In the genomic region with DNA sequence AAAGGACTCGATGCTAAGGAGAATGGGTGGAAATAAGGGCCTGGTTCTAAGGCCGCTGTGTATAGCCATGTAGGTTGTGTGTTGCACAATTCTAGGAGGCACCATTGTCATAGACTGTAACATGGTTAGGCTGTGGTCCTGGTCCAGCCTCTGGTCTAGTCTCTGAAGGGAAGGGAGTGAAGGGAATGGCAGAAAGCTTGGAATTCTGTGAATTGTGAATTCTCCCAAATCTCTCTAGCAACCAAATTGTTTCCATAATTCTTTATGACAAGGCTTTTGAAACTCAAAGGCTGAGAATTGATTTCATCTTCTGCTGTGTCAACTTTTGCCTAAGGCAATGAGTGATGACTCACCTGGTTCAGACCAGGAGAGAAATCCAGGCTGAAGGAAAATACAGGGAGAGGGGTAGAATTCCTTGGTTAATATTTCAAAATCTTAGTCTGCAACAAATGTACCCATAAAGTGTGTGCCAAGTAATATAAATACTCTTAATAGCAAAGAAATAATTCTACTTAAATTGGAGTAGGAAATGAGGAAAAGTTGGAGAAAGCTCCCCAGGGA, we compare ENCODE assay signal across 18 cellular contexts.
A peak's percentile ranks its signal among the peaks of the same experiment; 100 is the strongest.
DNase-seq lines count a peak whose midpoint lies in the region; ATAC-seq, FAIRE-seq and TF ChIP-seq lines count a peak whose summit lies in the region.
"Had no signal": no experiment of that assay in that cellular context is flagged by ENCODE, and none has a peak within 500 bp of the region (broad histone marks: within the 10 kb centered on the region; RNA-seq: fewer than 3 reads in every experiment).

No MANE protein-coding gene starts in this region.

- H3K36me3 ChIP-seq in HepG2 (replicated peaks in 1 of 2; ENCODE audit: control insufficient read depth in 1 of 2, insufficient read depth in 2 of 2, low read length in 2 of 2), result no peaks in the 10 kb centered on the region
- H3K36me3 ChIP-seq in right lobe of liver, result no peaks in the 10 kb centered on the region
- H3K36me3 ChIP-seq in esophagus muscularis mucosa, result no peaks in the 10 kb centered on the region
- H3K36me3 ChIP-seq: BE2C had no signal

- no peaks in the 10 kb centered on the region for H4K20me1 ChIP-seq in HepG2 (ENCODE audit: insufficient read depth, low read length)

- no peaks in the 10 kb centered on the region for H3K4me1 ChIP-seq in HepG2 (ENCODE audit: insufficient read depth, low read length)
- no peaks in the 10 kb centered on the region for H3K4me1 ChIP-seq in right lobe of liver
- H3K4me1 ChIP-seq in esophagus muscularis mucosa, result peaks cover 0 to 14% (median 4%) of the 10 kb centered on the region in 4 donors
- H3K4me1 ChIP-seq: BE2C had no signal

- POLR2A ChIA-PET in HepG2 (lab: Yijun Ruan, JAX) (no interaction called here), RWPE1 (lab: Yijun Ruan, JAX; ENCODE audit: low non-redundant PET) (no interaction called here)

- H3K4me3 ChIP-seq in HepG2 (replicated peaks in 1 of 3; ENCODE audit: insufficient read depth in 1 of 3, low read depth in 2 of 3, low read length in 3 of 3), result no peak overlapping the region
- no peak overlapping the region for H3K4me3 ChIP-seq in right lobe of liver
- H3K4me3 ChIP-seq in esophagus muscularis mucosa, result no peak overlapping the region
- H3K4me3 ChIP-seq: GM12878 had no signal

- no peak overlapping the region for H2AFZ ChIP-seq in HepG2 (ENCODE audit: low read length)

- TF ChIP-seq EP300 in HepG2 (IDR thresholded peaks at IDR 0.05; ENCODE audit: low read depth in 2 of 2, low read length in 2 of 2) (no peak), HepG2 (CRISPR knock-in tag; IDR thresholded peaks at IDR 0.05; ENCODE audit: borderline replicate concordance) (no peak), esophagus muscularis mucosa (IDR thresholded peaks at IDR 0.05) (no peak)

- peaks cover 1 to 5% of the 10 kb centered on the region in 2 experiments; a peak in 4 of 5 replicates for H3K27me3 ChIP-seq in HepG2 (ENCODE audit: control insufficient read depth in 1 of 2, insufficient read depth in 2 of 2, low read length in 2 of 2)
- no peaks in the 10 kb centered on the region for H3K27me3 ChIP-seq in right lobe of liver
- H3K27me3 ChIP-seq in esophagus muscularis mucosa, result peaks cover 0 to 5% (median 0%) of the 10 kb centered on the region in 4 donors

- in situ Hi-C loops in HepG2 (cut with HindIII; ENCODE audit: extremely low pct_ligation_motif_present, low pct_unique_long_range_greater_than_20kb), result no loop called here

- H3K9me3 ChIP-seq in HepG2 (ENCODE audit: low read length) (no peaks in the 10 kb centered on the region), right lobe of liver (no peaks in the 10 kb centered on the region), esophagus muscularis mucosa (no peaks in the 10 kb centered on the region)
- H3K9me3 ChIP-seq: BE2C had no signal

- H3K79me2 ChIP-seq in HepG2 (ENCODE audit: insufficient read depth, low read length), result no peaks in the 10 kb centered on the region

- DNase-seq in HepG2 (ENCODE audit: low spot score) (no peak), right lobe of liver (no peak), RWPE1 (ENCODE audit: low spot score) (peak; percentile 57), esophagus muscularis mucosa (ENCODE audit: extremely low spot score) (peak; percentile 55), GM12891 (ENCODE audit: insufficient read length, low spot score) (no peak), middle frontal gyrus (ENCODE audit: extremely low spot score, low spot score) (no peak)
- DNase-seq: BE2C; CD4-positive, CD25-positive, alpha-beta regulatory T cell; COR-L47; DMS153; H7; NCI-H1694 treated with DMSO at 0.1 percent for 48 hours; NCI-H2227 treated with DMSO at 0.1 percent for 48 hours; SW 1271 had no signal

- ATAC-seq in HepG2, result no peak
- ATAC-seq in right lobe of liver, result no peak
- no peak for ATAC-seq in GM18861 (IDR thresholded peaks at IDR 0.05; ENCODE audit: unreplicated experiment)
- ATAC-seq: GM12878 had no signal

- no peak for TF ChIP-seq RAD21 in HepG2 (CRISPR knock-in tag; IDR thresholded peaks at IDR 0.05)

- TF ChIP-seq CTCF in HepG2 (CRISPR knock-in tag; IDR thresholded peaks at IDR 0.05) (no peak), right lobe of liver (IDR thresholded peaks at IDR 0.05) (no peak), RWPE1 (conservative IDR thresholded peaks at IDR 0.05; ENCODE audit: low read depth) (no peak), esophagus muscularis mucosa (IDR thresholded peaks at IDR 0.05) (no peak)

- H3K27ac ChIP-seq in HepG2 (ENCODE audit: extremely low read length, insufficient read depth, low read length) (no peak overlapping the region), right lobe of liver (no peak overlapping the region), RWPE1 (no peak overlapping the region), esophagus muscularis mucosa (replicated peaks in 1 of 4) (no peak overlapping the region)
- H3K27ac ChIP-seq: HL-60 had no signal

- WGBS in HepG2 (ENCODE audit: low lambda C conversion rate), result 0% methylated on average over 2 of the region's 2 CpGs
- 34% methylated on average over 2 of the region's 2 CpGs for WGBS in right lobe of liver (ENCODE audit: insufficient coverage, low coverage, low lambda C conversion rate, missing lambda C conversion rate)
- 80% methylated on average over 2 of the region's 2 CpGs for WGBS in esophagus muscularis mucosa

- CTCF ChIA-PET in HepG2 (lab: Yijun Ruan, JAX; ENCODE audit: low intra/inter-chr PET ratio, low total read pairs) (no interaction called here), RWPE1 (lab: Yijun Ruan, JAX) (no interaction called here)

- H3K4me2 ChIP-seq in HepG2 (ENCODE audit: low read depth, low read length), result no peak overlapping the region

- no peak for FAIRE-seq in HepG2 (lab: Jason Lieb, UNC)
- no peak for FAIRE-seq in GM12891 (lab: Jason Lieb, UNC)
- FAIRE-seq: GM12878, GM18507 had no signal

- no peak overlapping the region for H3K9ac ChIP-seq in HepG2 (ENCODE audit: insufficient read depth, low read depth, low read length)

- intact Hi-C loops in HepG2 (cut with micrococcal nuclease; ENCODE audit: unreplicated experiment), result no loop called here
- intact Hi-C loops in right lobe of liver (cut with DNase I), result no loop called here
- intact Hi-C loops in esophagus muscularis mucosa (cut with DNase I), result no loop called here

- no TSS peak for BruUV-seq in HepG2 (replicated peaks; lab: Mats Ljungman, UMichigan)

- TF ChIP-seq POLR2A in HepG2 (IDR thresholded peaks at IDR 0.05; ENCODE audit: insufficient read depth in 1 of 2, low read depth in 2 of 2, low read length in 2 of 2), result no peak
- no peak for TF ChIP-seq POLR2A in right lobe of liver (IDR thresholded peaks at IDR 0.05)
- TF ChIP-seq POLR2A in esophagus muscularis mucosa (IDR thresholded peaks at IDR 0.05; ENCODE audit: low read depth), result no peak
- TF ChIP-seq POLR2A in GM12891 (IDR thresholded peaks at IDR 0.05; ENCODE audit: low read depth, low read length), result no peak

TF ChIP-seq in HepG2, 621 proteins besides CTCF, POLR2A, EP300 and RAD21:
- no peak for TF ChIP-seq ARNT (IDR thresholded peaks at IDR 0.05)
- 0 out of 2 replicates have a peak, but pooled peaks have one; percentile 12 for TF ChIP-seq CEBPB (IDR thresholded peaks at IDR 0.05; ENCODE audit: borderline replicate concordance, low read depth, low read length)
TF ChIP-seq in HepG2: peak in this region for 1.

TF ChIP-seq in GM12891, 5 proteins besides CTCF, POLR2A, EP300 and RAD21:
- TF ChIP-seq POLR2AphosphoS5 (IDR thresholded peaks at IDR 0.05; ENCODE audit: low read depth, low read length), result no peak
- TF ChIP-seq PAX5 (IDR thresholded peaks at IDR 0.05; ENCODE audit: insufficient read depth, low read length, severe bottlenecking), result no peak
- TF ChIP-seq SPI1 (IDR thresholded peaks at IDR 0.05; ENCODE audit: low read depth, low read length), result no peak
- TF ChIP-seq POU2F2 (IDR thresholded peaks at IDR 0.05; ENCODE audit: low read depth, low read length), result no peak
- no peak for TF ChIP-seq TAF1 (IDR thresholded peaks at IDR 0.05; ENCODE audit: low read depth, low read length)

Comparison
In these comparisons a context has a peak if more than half of its experiments do, and no peak if none do; other contexts are left out.
1. DNase-seq: peak in RWPE1 (single experiment) and esophagus muscularis mucosa (single experiment); none in HepG2 (single experiment), right lobe of liver (0 of 3), GM12891 (single experiment) and middle frontal gyrus (single experiment).